In the genomic region with DNA sequence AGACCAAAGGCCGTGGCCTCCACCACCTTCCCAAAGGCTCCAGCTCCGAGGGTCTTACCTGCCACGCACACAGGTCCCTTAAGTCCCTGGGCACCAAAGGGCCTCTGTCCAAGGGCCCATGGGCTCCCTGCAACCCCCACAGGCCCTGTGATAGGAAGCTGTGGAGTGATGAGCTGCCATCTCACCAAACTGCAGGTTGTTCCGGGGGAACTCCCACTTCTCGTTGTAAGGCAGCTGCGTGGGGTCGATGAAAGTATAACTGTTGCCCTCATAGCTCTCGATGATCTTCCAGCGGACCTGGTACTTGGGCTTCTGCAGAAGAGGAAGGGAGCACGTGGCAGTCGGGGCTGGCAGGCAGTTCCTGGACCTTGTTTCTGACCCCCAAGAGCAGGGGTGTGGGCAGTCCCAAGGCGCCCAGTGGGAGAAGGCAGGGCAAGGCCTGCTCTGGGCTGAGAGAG, we compare ENCODE assay signal across 2 cellular contexts.
TF ChIP-seq lines count a peak whose summit lies in the region.

No MANE protein-coding gene starts in this region.

TF ChIP-seq in IMR-90, 13 proteins besides CTCF, POLR2A, EP300 and RAD21:
- TF ChIP-seq RFX5 (IDR thresholded peaks at IDR 0.05; ENCODE audit: low read depth, low read length) (no peak), FOS (IDR thresholded peaks at IDR 0.05; ENCODE audit: low read depth, low read length) (no peak), CHD1 (IDR thresholded peaks at IDR 0.05; ENCODE audit: low read depth, low read length) (no peak), CEBPB (IDR thresholded peaks at IDR 0.05; ENCODE audit: low read depth, low read length) (no peak), MXI1 (IDR thresholded peaks at IDR 0.05; ENCODE audit: borderline replicate concordance, low read depth, low read length) (no peak), BHLHE40 (IDR thresholded peaks at IDR 0.05; ENCODE audit: low read depth, low read length) (no peak), MAZ (IDR thresholded peaks at IDR 0.05; ENCODE audit: borderline replicate concordance, low read depth, low read length) (no peak), MAFK (IDR thresholded peaks at IDR 0.05; ENCODE audit: low read depth, low read length) (no peak), RCOR1 (IDR thresholded peaks at IDR 0.05; ENCODE audit: insufficient replicate concordance, low read length) (no peak), NFE2L2 (IDR thresholded peaks at IDR 0.05; ENCODE audit: low read depth, low read length) (no peak), SMC3 (IDR thresholded peaks at IDR 0.05; ENCODE audit: low read depth, low read length) (no peak)
- TF ChIP-seq, protein P1, sequence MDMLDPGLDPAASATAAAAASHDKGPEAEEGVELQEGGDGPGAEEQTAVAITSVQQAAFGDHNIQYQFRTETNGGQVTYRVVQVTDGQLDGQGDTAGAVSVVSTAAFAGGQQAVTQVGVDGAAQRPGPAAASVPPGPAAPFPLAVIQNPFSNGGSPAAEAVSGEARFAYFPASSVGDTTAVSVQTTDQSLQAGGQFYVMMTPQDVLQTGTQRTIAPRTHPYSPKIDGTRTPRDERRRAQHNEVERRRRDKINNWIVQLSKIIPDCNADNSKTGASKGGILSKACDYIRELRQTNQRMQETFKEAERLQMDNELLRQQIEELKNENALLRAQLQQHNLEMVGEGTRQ (IDR thresholded peaks at IDR 0.05; ENCODE audit: low read depth, low read length): no peak
- TF ChIP-seq, protein P2, sequence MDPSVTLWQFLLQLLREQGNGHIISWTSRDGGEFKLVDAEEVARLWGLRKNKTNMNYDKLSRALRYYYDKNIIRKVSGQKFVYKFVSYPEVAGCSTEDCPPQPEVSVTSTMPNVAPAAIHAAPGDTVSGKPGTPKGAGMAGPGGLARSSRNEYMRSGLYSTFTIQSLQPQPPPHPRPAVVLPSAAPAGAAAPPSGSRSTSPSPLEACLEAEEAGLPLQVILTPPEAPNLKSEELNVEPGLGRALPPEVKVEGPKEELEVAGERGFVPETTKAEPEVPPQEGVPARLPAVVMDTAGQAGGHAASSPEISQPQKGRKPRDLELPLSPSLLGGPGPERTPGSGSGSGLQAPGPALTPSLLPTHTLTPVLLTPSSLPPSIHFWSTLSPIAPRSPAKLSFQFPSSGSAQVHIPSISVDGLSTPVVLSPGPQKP (IDR thresholded peaks at IDR 0.05; ENCODE audit: borderline replicate concordance, low read depth, low read length): no peak

TF ChIP-seq in H1, 55 proteins besides CTCF, POLR2A, EP300 and RAD21:
- TF ChIP-seq POLR2AphosphoS5 (IDR thresholded peaks at IDR 0.05; ENCODE audit: low read depth, low read length) (no peak), FOSL1 (IDR thresholded peaks at IDR 0.05; ENCODE audit: insufficient read depth, low read depth, low read length) (no peak)
